6 cellular contexts compared by ENCODE assay signal in the genomic region with DNA sequence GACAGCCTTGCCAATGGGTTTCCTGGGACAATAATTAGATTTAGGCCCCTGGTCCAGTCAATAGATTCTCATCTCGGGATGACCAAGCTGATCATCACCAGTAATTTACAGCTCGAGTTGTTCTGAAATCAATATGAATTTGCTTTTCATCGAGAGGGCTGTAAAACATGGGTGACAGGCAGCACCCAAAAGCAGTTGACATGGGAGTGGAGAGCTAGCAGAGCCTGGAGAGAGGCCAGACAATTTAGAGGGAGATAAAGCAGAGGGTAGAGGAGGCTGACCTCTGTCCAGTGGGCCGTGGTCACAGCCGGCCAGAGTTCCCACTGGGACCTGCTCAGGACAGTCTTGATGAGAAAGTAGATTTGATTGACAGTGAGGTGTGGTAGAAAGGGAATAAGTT.
"Had no signal": no experiment of that assay in that cellular context is flagged by ENCODE, and none has a peak within 500 bp of the region (broad histone marks: within the 10 kb centered on the region; RNA-seq: fewer than 3 reads in every experiment).

No MANE protein-coding gene starts in this region.

- H3K27ac Mint-ChIP-seq: IgD-negative memory B cell had no signal

- H3K36me3 Mint-ChIP-seq: IgD-negative memory B cell had no signal

- H3K9me3 Mint-ChIP-seq: IgD-negative memory B cell had no signal

- DNase-seq: IMR-90, KBM-7, KG1 had no signal

- H3K27ac ChIP-seq: HL-60 had no signal

- H3K4me3 ChIP-seq: K562 had no signal

- H3K4me3 Mint-ChIP-seq: IgD-negative memory B cell had no signal
